Comparison of ENCODE assay signal across 11 cellular contexts in genomic region chr17:40612510-40613244, GRCh38. TPM values are rescaled to one million over a fixed set of nuclear protein-coding genes. Genes with fewer than 3 reads are reported as not detected.
A peak's percentile ranks its signal among the peaks of the same experiment; 100 is the strongest.
DNase-seq lines count a peak whose midpoint lies in the region; ATAC-seq and TF ChIP-seq lines count a peak whose summit lies in the region.
"Had no signal": no experiment of that assay in that cellular context is flagged by ENCODE, and none has a peak within 500 bp of the region (broad histone marks: within the 10 kb centered on the region; RNA-seq: fewer than 3 reads in every experiment).

No MANE protein-coding gene starts in this region.

- CTCF ChIA-PET in Calu3 (lab: Charles Lee) = interaction anchor here (0.6 to 11.7 kb wide), 17 partner anchors 8 to 983 kb away, joined by 3 to 262 read pairs (median 4); no protein-coding TSS in a partner anchor

- intact Hi-C loops in Calu3 (cut with micrococcal nuclease; ENCODE audit: unreplicated experiment) = no loop called here

- no peaks in the 10 kb centered on the region for H3K36me3 Mint-ChIP-seq in Calu3 (ENCODE audit: insufficient read depth, unreplicated experiment)
- H3K36me3 Mint-ChIP-seq in activated naive CD8-positive, alpha-beta T cell treated with anti-CD3 and anti-CD28 coated beads, Interleukin-2, amount 10 ng/mL, durations not matched to agents 7 days and 5 days = no peaks in the 10 kb centered on the region

- peak; percentile 82 for DNase-seq in Calu3
- DNase-seq in activated CD4-positive, alpha-beta T cell treated with anti-CD3 and anti-CD28 coated beads for 48 hours = peak; percentile 79
- peak; percentile 58 for DNase-seq in activated naive CD8-positive, alpha-beta T cell treated with anti-CD3 and anti-CD28 coated beads, Interleukin-2, amount 10 ng/mL, durations not matched to agents 7 days and 5 days
- DNase-seq in occipital lobe (lab: John Stamatoyannopoulos, UW) = peak; percentile 70
- DNase-seq in AG08396 (ENCODE audit: low spot score) = no peak
- no peak for DNase-seq in MV-4-11 (lab: John Stamatoyannopoulos, UW)
- DNase-seq: left ventricle myocardium superior, NCI-H1105, tibial artery had no signal

- no peak overlapping the region for H3K27ac Mint-ChIP-seq in Calu3 (ENCODE audit: unreplicated experiment)
- peak overlapping the region; percentile 96 for H3K27ac Mint-ChIP-seq in activated naive CD8-positive, alpha-beta T cell treated with anti-CD3 and anti-CD28 coated beads, Interleukin-2, amount 10 ng/mL, durations not matched to agents 7 days and 5 days

- no TSS peak for BruUV-seq in Calu3 (replicated peaks; lab: Mats Ljungman, UMichigan)

- H3K4me1 Mint-ChIP-seq in Calu3 (ENCODE audit: low read depth, unreplicated experiment) = peaks cover 15% of the 10 kb centered on the region
- peaks cover 80% of the 10 kb centered on the region for H3K4me1 Mint-ChIP-seq in activated naive CD8-positive, alpha-beta T cell treated with anti-CD3 and anti-CD28 coated beads, Interleukin-2, amount 10 ng/mL, durations not matched to agents 7 days and 5 days

- POLR2A ChIA-PET in activated naive CD8-positive, alpha-beta T cell treated with anti-CD3 and anti-CD28 coated beads, Interleukin-2, amount 10 ng/mL, durations not matched to agents 7 days and 5 days (lab: Charles Lee) = interaction anchor here (0.8 to 8.7 kb wide), 10 partner anchors 9 to 1076 kb away, joined by 3 to 205 read pairs (median 5); partner anchors contain the start of genes CCR7, EIF1 and SMARCE1

- H3K4me3 Mint-ChIP-seq in Calu3 (ENCODE audit: low read depth, unreplicated experiment) = no peak overlapping the region
- H3K4me3 Mint-ChIP-seq in activated naive CD8-positive, alpha-beta T cell treated with anti-CD3 and anti-CD28 coated beads, Interleukin-2, amount 10 ng/mL, durations not matched to agents 7 days and 5 days = peak overlapping the region; percentile 84

- no peaks in the 10 kb centered on the region for H3K9me3 Mint-ChIP-seq in Calu3 (ENCODE audit: low read depth, unreplicated experiment)
- H3K9me3 Mint-ChIP-seq in activated naive CD8-positive, alpha-beta T cell treated with anti-CD3 and anti-CD28 coated beads, Interleukin-2, amount 10 ng/mL, durations not matched to agents 7 days and 5 days = no peaks in the 10 kb centered on the region

- ATAC-seq in activated naive CD8-positive, alpha-beta T cell treated with anti-CD3 and anti-CD28 coated beads, Interleukin-2, amount 10 ng/mL, durations not matched to agents 7 days and 5 days (ENCODE audit: low read depth) = peak; percentile 46
- ATAC-seq in HG03039 (IDR thresholded peaks at IDR 0.05; ENCODE audit: unreplicated experiment) (no peak), HG03354 (IDR thresholded peaks at IDR 0.05; ENCODE audit: poor library complexity, severe bottlenecking, unreplicated experiment) (no peak)
- ATAC-seq: left ventricle myocardium superior had no signal

- peaks cover 100% of the 10 kb centered on the region for H3K27me3 Mint-ChIP-seq in Calu3 (ENCODE audit: unreplicated experiment)
- H3K27me3 Mint-ChIP-seq in activated naive CD8-positive, alpha-beta T cell treated with anti-CD3 and anti-CD28 coated beads, Interleukin-2, amount 10 ng/mL, durations not matched to agents 7 days and 5 days = no peaks in the 10 kb centered on the region

- TF ChIP-seq CTCF in Calu3 (IDR thresholded peaks at IDR 0.05; ENCODE audit: unreplicated experiment) = no peak

RNA-seq across cellular contexts. Expression of gene SMARCE1, which starts 34.9 kb away (rescaled TPM):
- 755 and 768 TPM in 2 replicates for total RNA-seq in Calu3 (2022)
- 100 to 1,000 TPM; 109 to 117 TPM for total RNA-seq in activated naive CD8-positive, alpha-beta T cell treated with anti-CD3 and anti-CD28 coated beads, Interleukin-2, amount 10 ng/mL, durations not matched to agents 7 days and 5 days
- total RNA-seq in occipital lobe = 109 TPM

RNA-seq across cellular contexts. Expression of gene CCR7, which starts 47.4 kb away (rescaled TPM):
- not detected in 2 replicates for total RNA-seq in Calu3 (2022)
- total RNA-seq in activated naive CD8-positive, alpha-beta T cell treated with anti-CD3 and anti-CD28 coated beads, Interleukin-2, amount 10 ng/mL, durations not matched to agents 7 days and 5 days = 100 to 1,000 TPM; 231 to 238 TPM
- not detected for total RNA-seq in occipital lobe

RNA-seq across cellular contexts. Expression of gene KRT222, which starts 52.3 kb away (rescaled TPM):
- total RNA-seq in Calu3 (2022) = not detected in 2 replicates
- not detected for total RNA-seq in activated naive CD8-positive, alpha-beta T cell treated with anti-CD3 and anti-CD28 coated beads, Interleukin-2, amount 10 ng/mL, durations not matched to agents 7 days and 5 days
- total RNA-seq in occipital lobe = 3.6 TPM
- total RNA-seq: left ventricle myocardium superior had no signal

Comparison
In these comparisons a context has a peak if more than half of its experiments do, and no peak if none do; other contexts are left out.
1. DNase-seq: peak in Calu3 (single experiment), activated CD4-positive, alpha-beta T cell treated with anti-CD3 and anti-CD28 coated beads for 48 hours (single experiment), activated naive CD8-positive, alpha-beta T cell treated with anti-CD3 and anti-CD28 coated beads, Interleukin-2, amount 10 ng/mL, durations not matched to agents 7 days and 5 days (single experiment) and occipital lobe (single experiment); none in AG08396 (single experiment) and MV-4-11 (single experiment).
2. RNA of gene CCR7, which starts 47.4 kb away (total RNA-seq): 231 to 238 TPM in activated naive CD8-positive, alpha-beta T cell treated with anti-CD3 and anti-CD28 coated beads, Interleukin-2, amount 10 ng/mL, durations not matched to agents 7 days and 5 days; not detected in Calu3 and not detected in occipital lobe (single experiment); every median in the first group is over 100 times any median in the second.